ENCODE assay signal across 13 cellular contexts in the genomic region with DNA sequence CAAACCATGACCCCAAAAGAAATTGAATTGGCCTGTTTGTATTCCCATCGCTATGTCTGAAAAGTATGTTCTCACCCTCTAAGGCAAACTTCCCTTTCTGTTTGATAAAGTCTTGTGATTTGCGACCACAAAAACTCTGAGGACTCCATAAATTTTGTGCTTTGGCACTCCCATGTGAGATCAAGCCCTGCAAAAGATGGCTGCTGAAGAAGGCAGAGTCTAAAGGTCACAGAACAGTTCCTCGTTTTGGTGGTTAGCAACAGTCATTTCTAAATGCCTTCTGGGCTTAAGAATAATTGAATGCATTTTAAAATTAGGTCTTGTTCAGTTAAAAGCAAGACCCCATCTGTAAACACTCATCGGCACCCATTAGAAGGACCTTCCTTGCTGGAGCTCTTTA.
DNase-seq lines count a peak whose midpoint lies in the region; ATAC-seq and FAIRE-seq lines count a peak whose summit lies in the region.
"Had no signal": no experiment of that assay in that cellular context is flagged by ENCODE, and none has a peak within 500 bp of the region (broad histone marks: within the 10 kb centered on the region; RNA-seq: fewer than 3 reads in every experiment).

No MANE protein-coding gene starts in this region.

- ATAC-seq in HG02763 (IDR thresholded peaks at IDR 0.05; ENCODE audit: unreplicated experiment) (peak; percentile 84), HG03520 (IDR thresholded peaks at IDR 0.05; ENCODE audit: unreplicated experiment) (peak; percentile 70), left colon (no peak), left lobe of liver (no peak)
- ATAC-seq: activated naive CD8-positive, alpha-beta T cell treated with anti-CD3 and anti-CD28 coated beads, Interleukin-2, amount 50 U/mL, for 24 hours; natural killer cell treated with Interleukin-12 subunit alpha and Interleukin-12 subunit beta and Interleukin-15 and Interleukin-18, amount 100 ng/mL, for 72 hours had no signal

- FAIRE-seq in GM19239 (lab: Jason Lieb, UNC) = peak; percentile 92

- intact Hi-C loops in left colon (cut with DNase I, micrococcal nuclease) = no loop called here

- DNase-seq in GDM1 (lab: John Stamatoyannopoulos, UW) = peak; percentile 6
- DNase-seq in GM19239 (ENCODE audit: insufficient read length, low spot score) = peak; percentile 10
- no peak for DNase-seq in activated CD8-positive, alpha-beta memory T cell treated with anti-CD3 and anti-CD28 coated beads, Interleukin-2, amount 50 U/mL, for 48 hours
- no peak for DNase-seq in HUDEP-2 (lab: John Stamatoyannopoulos, UW; ENCODE audit: unreplicated experiment in 76 of 76)
- no peak for DNase-seq in left colon
- no peak for DNase-seq in left lobe of liver (ENCODE audit: low spot score)
- DNase-seq: activated CD4-positive, alpha-beta memory T cell treated with anti-CD3 and anti-CD28 coated beads for 36 hours; activated naive CD8-positive, alpha-beta T cell treated with anti-CD3 and anti-CD28 coated beads, Interleukin-2, amount 50 U/mL, for 24 hours; kidney glomerular epithelial cell; NCI-H526 had no signal

Comparison
In these comparisons a context has a peak if more than half of its experiments do, and no peak if none do; other contexts are left out.
1. DNase-seq: peak in GDM1 (single experiment) and GM19239 (single experiment); none in activated CD8-positive, alpha-beta memory T cell treated with anti-CD3 and anti-CD28 coated beads, Interleukin-2, amount 50 U/mL, for 48 hours (single experiment), HUDEP-2 (0 of 76), left colon (0 of 2) and left lobe of liver (single experiment).
2. ATAC-seq: peak in HG02763 (single experiment) and HG03520 (single experiment); none in left colon (single experiment) and left lobe of liver (single experiment).